1 cellular context compared by ENCODE assay signal in the genomic region with DNA sequence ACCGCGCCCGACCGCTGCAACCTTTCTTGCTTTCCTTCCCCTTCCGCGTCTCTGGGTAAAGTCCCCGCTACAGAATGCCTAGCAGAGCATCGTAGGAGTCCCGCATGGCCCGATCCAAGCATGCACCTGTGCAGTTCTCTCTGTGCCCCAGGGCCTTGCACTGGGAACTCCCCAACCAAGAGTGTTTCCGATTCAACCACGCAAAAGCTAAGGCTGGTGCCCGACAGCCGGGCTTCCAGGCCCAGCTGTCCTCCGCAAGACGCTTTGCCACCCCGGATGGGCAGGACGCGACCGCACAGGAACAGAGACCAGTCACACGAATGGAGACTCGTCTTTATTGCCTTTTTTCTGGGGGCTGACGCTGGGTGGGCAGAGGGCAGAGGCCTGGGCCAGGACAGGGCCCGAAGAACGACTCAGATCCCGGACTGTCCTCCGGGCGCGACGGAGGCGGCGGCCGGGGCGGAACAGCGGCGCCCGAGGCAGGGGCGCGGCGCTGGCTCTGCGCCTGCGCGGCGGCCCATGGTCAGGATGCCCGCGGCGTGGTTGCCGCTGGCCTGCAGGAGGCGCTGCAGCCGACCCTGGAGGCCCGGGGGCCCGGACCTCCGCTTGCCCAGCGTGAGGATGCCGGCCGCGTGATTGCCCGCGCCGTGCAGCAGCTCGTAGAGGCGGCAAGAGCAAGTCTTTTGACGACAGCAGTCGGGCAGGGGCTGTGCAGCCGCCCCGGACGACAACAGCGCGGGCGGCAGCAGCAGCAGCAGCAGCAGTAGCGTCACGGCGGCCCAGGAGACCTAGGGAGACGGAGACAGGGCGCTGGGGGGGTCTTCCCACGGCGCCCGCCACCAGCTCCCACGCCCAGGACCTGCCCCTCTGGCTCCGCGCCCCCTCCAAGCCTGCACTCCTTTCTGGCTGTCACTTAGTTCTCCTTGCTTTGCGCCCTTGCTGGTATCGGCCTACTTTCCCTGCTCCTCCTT.
TF ChIP-seq lines count a peak whose summit lies in the region.

No MANE protein-coding gene starts in this region.

TF ChIP-seq in WTC11, 78 proteins besides CTCF, POLR2A, EP300 and RAD21 (continued from another document and continues in another):
- TF ChIP-seq AR (CRISPR knock-in tag; IDR thresholded peaks at IDR 0.05) (no peak), STAT6 (CRISPR knock-in tag; conservative IDR thresholded peaks at IDR 0.05; ENCODE audit: low read depth) (no peak), ATF1 (CRISPR knock-in tag; IDR thresholded peaks at IDR 0.05) (peak; percentile 64; the same call in 1 of the 2 replicates), ZBTB43 (CRISPR knock-in tag; IDR thresholded peaks at IDR 0.05) (peak; percentile 95), SOX15 (CRISPR knock-in tag; IDR thresholded peaks at IDR 0.05) (no peak), GRHL2 (CRISPR knock-in tag; IDR thresholded peaks at IDR 0.05; ENCODE audit: insufficient replicate concordance, severe bottlenecking) (no peak), AFF4 (CRISPR knock-in tag; IDR thresholded peaks at IDR 0.05; ENCODE audit: borderline replicate concordance) (peak; percentile 26; the same call in 1 of the 2 replicates), MXD4 (CRISPR knock-in tag; IDR thresholded peaks at IDR 0.05; ENCODE audit: borderline replicate concordance) (no peak), TCF7 (CRISPR knock-in tag; IDR thresholded peaks at IDR 0.05; ENCODE audit: low read depth) (peak; percentile 91; the same call in 1 of the 2 replicates), SMAD3 (CRISPR knock-in tag; IDR thresholded peaks at IDR 0.05; ENCODE audit: borderline replicate concordance) (peak; percentile 94; the same call in 1 of the 2 replicates), ZNF416 (CRISPR knock-in tag; IDR thresholded peaks at IDR 0.05) (no peak), KAT7 (CRISPR knock-in tag; IDR thresholded peaks at IDR 0.05; ENCODE audit: borderline replicate concordance) (peak; percentile 96), OVOL2 (CRISPR knock-in tag; IDR thresholded peaks at IDR 0.05; ENCODE audit: borderline replicate concordance) (no peak), HMGA2 (CRISPR knock-in tag; IDR thresholded peaks at IDR 0.05) (no peak), ZNF423 (CRISPR knock-in tag; IDR thresholded peaks at IDR 0.05) (no peak), NR1H2 (CRISPR knock-in tag; IDR thresholded peaks at IDR 0.05) (no peak), TEAD1 (CRISPR knock-in tag; IDR thresholded peaks at IDR 0.05) (peak; percentile 99), ZNF219 (CRISPR knock-in tag; IDR thresholded peaks at IDR 0.05; ENCODE audit: borderline replicate concordance) (peak; percentile 90; the same call in 1 of the 2 replicates), FOXP4 (CRISPR knock-in tag; IDR thresholded peaks at IDR 0.05) (peak; percentile 96)
- TF ChIP-seq, protein P1, sequence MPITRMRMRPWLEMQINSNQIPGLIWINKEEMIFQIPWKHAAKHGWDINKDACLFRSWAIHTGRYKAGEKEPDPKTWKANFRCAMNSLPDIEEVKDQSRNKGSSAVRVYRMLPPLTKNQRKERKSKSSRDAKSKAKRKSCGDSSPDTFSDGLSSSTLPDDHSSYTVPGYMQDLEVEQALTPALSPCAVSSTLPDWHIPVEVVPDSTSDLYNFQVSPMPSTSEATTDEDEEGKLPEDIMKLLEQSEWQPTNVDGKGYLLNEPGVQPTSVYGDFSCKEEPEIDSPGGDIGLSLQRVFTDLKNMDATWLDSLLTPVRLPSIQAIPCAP (CRISPR knock-in tag; IDR thresholded peaks at IDR 0.05) = peak; percentile 93; the same call in 1 of the 2 replicates
- TF ChIP-seq, protein P2, sequence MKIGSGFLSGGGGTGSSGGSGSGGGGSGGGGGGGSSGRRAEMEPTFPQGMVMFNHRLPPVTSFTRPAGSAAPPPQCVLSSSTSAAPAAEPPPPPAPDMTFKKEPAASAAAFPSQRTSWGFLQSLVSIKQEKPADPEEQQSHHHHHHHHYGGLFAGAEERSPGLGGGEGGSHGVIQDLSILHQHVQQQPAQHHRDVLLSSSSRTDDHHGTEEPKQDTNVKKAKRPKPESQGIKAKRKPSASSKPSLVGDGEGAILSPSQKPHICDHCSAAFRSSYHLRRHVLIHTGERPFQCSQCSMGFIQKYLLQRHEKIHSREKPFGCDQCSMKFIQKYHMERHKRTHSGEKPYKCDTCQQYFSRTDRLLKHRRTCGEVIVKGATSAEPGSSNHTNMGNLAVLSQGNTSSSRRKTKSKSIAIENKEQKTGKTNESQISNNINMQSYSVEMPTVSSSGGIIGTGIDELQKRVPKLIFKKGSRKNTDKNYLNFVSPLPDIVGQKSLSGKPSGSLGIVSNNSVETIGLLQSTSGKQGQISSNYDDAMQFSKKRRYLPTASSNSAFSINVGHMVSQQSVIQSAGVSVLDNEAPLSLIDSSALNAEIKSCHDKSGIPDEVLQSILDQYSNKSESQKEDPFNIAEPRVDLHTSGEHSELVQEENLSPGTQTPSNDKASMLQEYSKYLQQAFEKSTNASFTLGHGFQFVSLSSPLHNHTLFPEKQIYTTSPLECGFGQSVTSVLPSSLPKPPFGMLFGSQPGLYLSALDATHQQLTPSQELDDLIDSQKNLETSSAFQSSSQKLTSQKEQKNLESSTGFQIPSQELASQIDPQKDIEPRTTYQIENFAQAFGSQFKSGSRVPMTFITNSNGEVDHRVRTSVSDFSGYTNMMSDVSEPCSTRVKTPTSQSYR (CRISPR knock-in tag; IDR thresholded peaks at IDR 0.05) = peak; percentile 95
- TF ChIP-seq, protein P3, sequence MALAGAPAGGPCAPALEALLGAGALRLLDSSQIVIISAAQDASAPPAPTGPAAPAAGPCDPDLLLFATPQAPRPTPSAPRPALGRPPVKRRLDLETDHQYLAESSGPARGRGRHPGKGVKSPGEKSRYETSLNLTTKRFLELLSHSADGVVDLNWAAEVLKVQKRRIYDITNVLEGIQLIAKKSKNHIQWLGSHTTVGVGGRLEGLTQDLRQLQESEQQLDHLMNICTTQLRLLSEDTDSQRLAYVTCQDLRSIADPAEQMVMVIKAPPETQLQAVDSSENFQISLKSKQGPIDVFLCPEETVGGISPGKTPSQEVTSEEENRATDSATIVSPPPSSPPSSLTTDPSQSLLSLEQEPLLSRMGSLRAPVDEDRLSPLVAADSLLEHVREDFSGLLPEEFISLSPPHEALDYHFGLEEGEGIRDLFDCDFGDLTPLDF (CRISPR knock-in tag; IDR thresholded peaks at IDR 0.05) = peak; percentile 97
- TF ChIP-seq, protein P4, sequence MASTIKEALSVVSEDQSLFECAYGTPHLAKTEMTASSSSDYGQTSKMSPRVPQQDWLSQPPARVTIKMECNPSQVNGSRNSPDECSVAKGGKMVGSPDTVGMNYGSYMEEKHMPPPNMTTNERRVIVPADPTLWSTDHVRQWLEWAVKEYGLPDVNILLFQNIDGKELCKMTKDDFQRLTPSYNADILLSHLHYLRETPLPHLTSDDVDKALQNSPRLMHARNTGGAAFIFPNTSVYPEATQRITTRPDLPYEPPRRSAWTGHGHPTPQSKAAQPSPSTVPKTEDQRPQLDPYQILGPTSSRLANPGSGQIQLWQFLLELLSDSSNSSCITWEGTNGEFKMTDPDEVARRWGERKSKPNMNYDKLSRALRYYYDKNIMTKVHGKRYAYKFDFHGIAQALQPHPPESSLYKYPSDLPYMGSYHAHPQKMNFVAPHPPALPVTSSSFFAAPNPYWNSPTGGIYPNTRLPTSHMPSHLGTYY (CRISPR knock-in tag; IDR thresholded peaks at IDR 0.05) = no peak
- TF ChIP-seq, protein P5, sequence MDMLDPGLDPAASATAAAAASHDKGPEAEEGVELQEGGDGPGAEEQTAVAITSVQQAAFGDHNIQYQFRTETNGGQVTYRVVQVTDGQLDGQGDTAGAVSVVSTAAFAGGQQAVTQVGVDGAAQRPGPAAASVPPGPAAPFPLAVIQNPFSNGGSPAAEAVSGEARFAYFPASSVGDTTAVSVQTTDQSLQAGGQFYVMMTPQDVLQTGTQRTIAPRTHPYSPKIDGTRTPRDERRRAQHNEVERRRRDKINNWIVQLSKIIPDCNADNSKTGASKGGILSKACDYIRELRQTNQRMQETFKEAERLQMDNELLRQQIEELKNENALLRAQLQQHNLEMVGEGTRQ (CRISPR knock-in tag; IDR thresholded peaks at IDR 0.05) = peak; percentile 59
- TF ChIP-seq, protein P6, sequence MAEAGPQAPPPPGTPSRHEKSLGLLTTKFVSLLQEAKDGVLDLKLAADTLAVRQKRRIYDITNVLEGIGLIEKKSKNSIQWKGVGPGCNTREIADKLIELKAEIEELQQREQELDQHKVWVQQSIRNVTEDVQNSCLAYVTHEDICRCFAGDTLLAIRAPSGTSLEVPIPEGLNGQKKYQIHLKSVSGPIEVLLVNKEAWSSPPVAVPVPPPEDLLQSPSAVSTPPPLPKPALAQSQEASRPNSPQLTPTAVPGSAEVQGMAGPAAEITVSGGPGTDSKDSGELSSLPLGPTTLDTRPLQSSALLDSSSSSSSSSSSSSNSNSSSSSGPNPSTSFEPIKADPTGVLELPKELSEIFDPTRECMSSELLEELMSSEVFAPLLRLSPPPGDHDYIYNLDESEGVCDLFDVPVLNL (CRISPR knock-in tag; IDR thresholded peaks at IDR 0.05; ENCODE audit: borderline replicate concordance, low read depth) = 0 out of 2 replicates have a peak, but pooled peaks have one; percentile 83
